Comparison of ENCODE assay signal across 1 cellular context in the genomic region with DNA sequence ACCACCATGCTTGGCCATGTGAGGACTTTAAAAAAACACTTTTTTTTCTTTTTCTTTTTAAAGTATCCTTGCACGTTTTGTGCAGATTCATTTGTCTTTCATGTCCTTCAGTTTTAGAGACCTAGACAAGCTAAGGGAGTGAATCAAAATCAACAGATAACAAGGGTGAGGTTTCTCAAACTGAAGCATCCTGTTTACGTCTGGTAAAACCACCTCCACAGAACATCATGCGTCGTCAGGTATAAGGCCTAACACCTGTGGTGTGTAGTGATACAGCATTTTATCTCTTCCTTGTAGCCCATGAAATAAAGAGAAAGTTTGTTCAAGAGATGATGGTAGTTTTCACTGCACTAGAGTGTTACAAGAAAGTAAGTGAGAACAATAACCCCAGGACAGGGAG.
TF ChIP-seq lines count a peak whose summit lies in the region.

No MANE protein-coding gene starts in this region.

TF ChIP-seq in GM23338, 12 proteins besides CTCF, POLR2A, EP300 and RAD21:
- TF ChIP-seq, protein P1, sequence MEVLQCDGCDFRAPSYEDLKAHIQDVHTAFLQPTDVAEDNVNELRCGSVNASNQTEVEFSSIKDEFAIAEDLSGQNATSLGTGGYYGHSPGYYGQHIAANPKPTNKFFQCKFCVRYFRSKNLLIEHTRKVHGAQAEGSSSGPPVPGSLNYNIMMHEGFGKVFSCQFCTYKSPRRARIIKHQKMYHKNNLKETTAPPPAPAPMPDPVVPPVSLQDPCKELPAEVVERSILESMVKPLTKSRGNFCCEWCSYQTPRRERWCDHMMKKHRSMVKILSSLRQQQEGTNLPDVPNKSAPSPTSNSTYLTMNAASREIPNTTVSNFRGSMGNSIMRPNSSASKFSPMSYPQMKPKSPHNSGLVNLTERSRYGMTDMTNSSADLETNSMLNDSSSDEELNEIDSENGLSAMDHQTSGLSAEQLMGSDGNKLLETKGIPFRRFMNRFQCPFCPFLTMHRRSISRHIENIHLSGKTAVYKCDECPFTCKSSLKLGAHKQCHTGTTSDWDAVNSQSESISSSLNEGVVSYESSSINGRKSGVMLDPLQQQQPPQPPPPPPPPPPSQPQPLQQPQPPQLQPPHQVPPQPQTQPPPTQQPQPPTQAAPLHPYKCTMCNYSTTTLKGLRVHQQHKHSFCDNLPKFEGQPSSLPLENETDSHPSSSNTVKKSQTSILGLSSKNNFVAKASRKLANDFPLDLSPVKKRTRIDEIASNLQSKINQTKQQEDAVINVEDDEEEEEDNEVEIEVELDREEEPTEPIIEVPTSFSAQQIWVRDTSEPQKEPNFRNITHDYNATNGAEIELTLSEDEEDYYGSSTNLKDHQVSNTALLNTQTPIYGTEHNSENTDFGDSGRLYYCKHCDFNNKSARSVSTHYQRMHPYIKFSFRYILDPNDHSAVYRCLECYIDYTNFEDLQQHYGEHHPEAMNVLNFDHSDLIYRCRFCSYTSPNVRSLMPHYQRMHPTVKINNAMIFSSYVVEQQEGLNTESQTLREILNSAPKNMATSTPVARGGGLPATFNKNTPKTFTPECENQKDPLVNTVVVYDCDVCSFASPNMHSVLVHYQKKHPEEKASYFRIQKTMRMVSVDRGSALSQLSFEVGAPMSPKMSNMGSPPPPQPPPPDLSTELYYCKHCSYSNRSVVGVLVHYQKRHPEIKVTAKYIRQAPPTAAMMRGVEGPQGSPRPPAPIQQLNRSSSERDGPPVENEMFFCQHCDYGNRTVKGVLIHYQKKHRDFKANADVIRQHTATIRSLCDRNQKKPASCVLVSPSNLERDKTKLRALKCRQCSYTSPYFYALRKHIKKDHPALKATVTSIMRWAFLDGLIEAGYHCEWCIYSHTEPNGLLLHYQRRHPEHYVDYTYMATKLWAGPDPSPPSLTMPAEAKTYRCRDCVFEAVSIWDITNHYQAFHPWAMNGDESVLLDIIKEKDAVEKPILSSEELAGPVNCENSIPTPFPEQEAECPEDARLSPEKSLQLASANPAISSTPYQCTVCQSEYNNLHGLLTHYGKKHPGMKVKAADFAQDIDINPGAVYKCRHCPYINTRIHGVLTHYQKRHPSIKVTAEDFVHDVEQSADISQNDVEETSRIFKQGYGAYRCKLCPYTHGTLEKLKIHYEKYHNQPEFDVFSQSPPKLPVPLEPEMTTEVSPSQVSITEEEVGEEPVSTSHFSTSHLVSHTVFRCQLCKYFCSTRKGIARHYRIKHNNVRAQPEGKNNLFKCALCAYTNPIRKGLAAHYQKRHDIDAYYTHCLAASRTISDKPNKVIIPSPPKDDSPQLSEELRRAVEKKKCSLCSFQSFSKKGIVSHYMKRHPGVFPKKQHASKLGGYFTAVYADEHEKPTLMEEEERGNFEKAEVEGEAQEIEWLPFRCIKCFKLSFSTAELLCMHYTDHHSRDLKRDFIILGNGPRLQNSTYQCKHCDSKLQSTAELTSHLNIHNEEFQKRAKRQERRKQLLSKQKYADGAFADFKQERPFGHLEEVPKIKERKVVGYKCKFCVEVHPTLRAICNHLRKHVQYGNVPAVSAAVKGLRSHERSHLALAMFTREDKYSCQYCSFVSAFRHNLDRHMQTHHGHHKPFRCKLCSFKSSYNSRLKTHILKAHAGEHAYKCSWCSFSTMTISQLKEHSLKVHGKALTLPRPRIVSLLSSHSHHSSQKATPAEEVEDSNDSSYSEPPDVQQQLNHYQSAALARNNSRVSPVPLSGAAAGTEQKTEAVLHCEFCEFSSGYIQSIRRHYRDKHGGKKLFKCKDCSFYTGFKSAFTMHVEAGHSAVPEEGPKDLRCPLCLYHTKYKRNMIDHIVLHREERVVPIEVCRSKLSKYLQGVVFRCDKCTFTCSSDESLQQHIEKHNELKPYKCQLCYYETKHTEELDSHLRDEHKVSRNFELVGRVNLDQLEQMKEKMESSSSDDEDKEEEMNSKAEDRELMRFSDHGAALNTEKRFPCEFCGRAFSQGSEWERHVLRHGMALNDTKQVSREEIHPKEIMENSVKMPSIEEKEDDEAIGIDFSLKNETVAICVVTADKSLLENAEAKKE (CRISPR knock-in tag; IDR thresholded peaks at IDR 0.05) = no peak
- TF ChIP-seq CREB1 (CRISPR knock-in tag; IDR thresholded peaks at IDR 0.05; ENCODE audit: low read depth) (no peak), EZH2phosphoT487 (IDR thresholded peaks at IDR 0.05; ENCODE audit: unreplicated experiment) (no peak), JUNB (IDR thresholded peaks at IDR 0.05; ENCODE audit: unreplicated experiment) (no peak), EZH2 (IDR thresholded peaks at IDR 0.05; ENCODE audit: low read depth, unreplicated experiment) (no peak), ZNF331 (CRISPR knock-in tag; IDR thresholded peaks at IDR 0.05; ENCODE audit: low read depth) (no peak), NANOG (IDR thresholded peaks at IDR 0.05; ENCODE audit: borderline replicate concordance) (no peak), POLR2AphosphoS5 (IDR thresholded peaks at IDR 0.05; ENCODE audit: low read depth) (no peak), ZNF114 (CRISPR knock-in tag; IDR thresholded peaks at IDR 0.05) (no peak), STAT1 (IDR thresholded peaks at IDR 0.05; ENCODE audit: unreplicated experiment) (no peak)
- TF ChIP-seq, protein P2, sequence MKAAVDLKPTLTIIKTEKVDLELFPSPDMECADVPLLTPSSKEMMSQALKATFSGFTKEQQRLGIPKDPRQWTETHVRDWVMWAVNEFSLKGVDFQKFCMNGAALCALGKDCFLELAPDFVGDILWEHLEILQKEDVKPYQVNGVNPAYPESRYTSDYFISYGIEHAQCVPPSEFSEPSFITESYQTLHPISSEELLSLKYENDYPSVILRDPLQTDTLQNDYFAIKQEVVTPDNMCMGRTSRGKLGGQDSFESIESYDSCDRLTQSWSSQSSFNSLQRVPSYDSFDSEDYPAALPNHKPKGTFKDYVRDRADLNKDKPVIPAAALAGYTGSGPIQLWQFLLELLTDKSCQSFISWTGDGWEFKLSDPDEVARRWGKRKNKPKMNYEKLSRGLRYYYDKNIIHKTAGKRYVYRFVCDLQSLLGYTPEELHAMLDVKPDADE (IDR thresholded peaks at IDR 0.05) = no peak
- TF ChIP-seq, protein P3, sequence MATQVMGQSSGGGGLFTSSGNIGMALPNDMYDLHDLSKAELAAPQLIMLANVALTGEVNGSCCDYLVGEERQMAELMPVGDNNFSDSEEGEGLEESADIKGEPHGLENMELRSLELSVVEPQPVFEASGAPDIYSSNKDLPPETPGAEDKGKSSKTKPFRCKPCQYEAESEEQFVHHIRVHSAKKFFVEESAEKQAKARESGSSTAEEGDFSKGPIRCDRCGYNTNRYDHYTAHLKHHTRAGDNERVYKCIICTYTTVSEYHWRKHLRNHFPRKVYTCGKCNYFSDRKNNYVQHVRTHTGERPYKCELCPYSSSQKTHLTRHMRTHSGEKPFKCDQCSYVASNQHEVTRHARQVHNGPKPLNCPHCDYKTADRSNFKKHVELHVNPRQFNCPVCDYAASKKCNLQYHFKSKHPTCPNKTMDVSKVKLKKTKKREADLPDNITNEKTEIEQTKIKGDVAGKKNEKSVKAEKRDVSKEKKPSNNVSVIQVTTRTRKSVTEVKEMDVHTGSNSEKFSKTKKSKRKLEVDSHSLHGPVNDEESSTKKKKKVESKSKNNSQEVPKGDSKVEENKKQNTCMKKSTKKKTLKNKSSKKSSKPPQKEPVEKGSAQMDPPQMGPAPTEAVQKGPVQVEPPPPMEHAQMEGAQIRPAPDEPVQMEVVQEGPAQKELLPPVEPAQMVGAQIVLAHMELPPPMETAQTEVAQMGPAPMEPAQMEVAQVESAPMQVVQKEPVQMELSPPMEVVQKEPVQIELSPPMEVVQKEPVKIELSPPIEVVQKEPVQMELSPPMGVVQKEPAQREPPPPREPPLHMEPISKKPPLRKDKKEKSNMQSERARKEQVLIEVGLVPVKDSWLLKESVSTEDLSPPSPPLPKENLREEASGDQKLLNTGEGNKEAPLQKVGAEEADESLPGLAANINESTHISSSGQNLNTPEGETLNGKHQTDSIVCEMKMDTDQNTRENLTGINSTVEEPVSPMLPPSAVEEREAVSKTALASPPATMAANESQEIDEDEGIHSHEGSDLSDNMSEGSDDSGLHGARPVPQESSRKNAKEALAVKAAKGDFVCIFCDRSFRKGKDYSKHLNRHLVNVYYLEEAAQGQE (IDR thresholded peaks at IDR 0.05; ENCODE audit: unreplicated experiment) = no peak
